In genomic region chr11:70568504-70569172, GRCh38 we compare ENCODE assay signal across 8 cellular contexts.
DNase-seq lines count a peak whose midpoint lies in the region; ATAC-seq and TF ChIP-seq lines count a peak whose summit lies in the region.

No MANE protein-coding gene starts in this region.

- H3K27ac ChIP-seq in SK-N-MC (no peak overlapping the region), trophoblast cell (ENCODE audit: low read depth, low read length) (no peak overlapping the region)

- H2AK5ac ChIP-seq in trophoblast cell (ENCODE audit: low read length) = no peak overlapping the region

- H3K79me2 ChIP-seq in trophoblast cell (ENCODE audit: control insufficient read depth, insufficient read depth, low read length, poor library complexity) = no peaks in the 10 kb centered on the region

- POLR2A ChIA-PET in BJ (lab: Charles Lee) = interaction anchor here (0.6 kb wide), 1 partner anchor 1748 kb away, joined by 11 read pairs; no protein-coding TSS in a partner anchor

- no peak overlapping the region for H2BK5ac ChIP-seq in trophoblast cell (ENCODE audit: low read depth, low read length, poor library complexity)

- DNase-seq in BJ (ENCODE audit: low read depth) = no peak
- DNase-seq in SK-N-MC (ENCODE audit: low read depth, low spot score) = no peak
- DNase-seq in foreskin fibroblast = peak; percentile 22 to 61
- DNase-seq in trophoblast cell = peak; percentile 12 to 29
- no peak for DNase-seq in middle frontal gyrus (ENCODE audit: extremely low spot score, low spot score)
- DNase-seq in activated CD4-positive, alpha-beta T cell treated with anti-CD3 and anti-CD28 coated beads for 48 hours = no peak
- DNase-seq in COR-L47 (lab: John Stamatoyannopoulos, UW) = no peak

- H3K4me1 ChIP-seq in trophoblast cell (ENCODE audit: control insufficient read depth in 1 of 2, insufficient read depth in 2 of 2, low read length in 2 of 2) = peaks cover 6 to 10% of the 10 kb centered on the region in 2 experiments

- CTCF ChIA-PET in BJ (lab: Yijun Ruan, JAX) = interaction anchor here (0.6 to 1.5 kb wide), 7 partner anchors 10 to 876 kb away, joined by 3 to 5 read pairs (median 3); no protein-coding TSS in a partner anchor

- H3K4me3 ChIP-seq in BJ (ENCODE audit: low read depth, low read length) = peak overlapping the region; percentile 34
- H3K4me3 ChIP-seq in SK-N-MC = peak overlapping the region; percentile 75
- H3K4me3 ChIP-seq in foreskin fibroblast (ENCODE audit: low read depth in 1 of 2, low read length in 2 of 2) = peak overlapping the region; percentile 43 to 59
- H3K4me3 ChIP-seq in trophoblast cell (ENCODE audit: low read depth, low read length) = no peak overlapping the region

- no peaks in the 10 kb centered on the region for H3K27me3 ChIP-seq in BJ (ENCODE audit: control insufficient read depth, insufficient read depth, low read length)
- H3K27me3 ChIP-seq in trophoblast cell (ENCODE audit: insufficient read depth, low read length) = no peaks in the 10 kb centered on the region

- no peak overlapping the region for H3K14ac ChIP-seq in trophoblast cell (ENCODE audit: low read length)

- H3K4me2 ChIP-seq in trophoblast cell (ENCODE audit: low read length) = peak overlapping the region; percentile 24

- no peak overlapping the region for H3K18ac ChIP-seq in trophoblast cell (ENCODE audit: low read length)

- no peak overlapping the region for H2AFZ ChIP-seq in trophoblast cell (ENCODE audit: insufficient read depth, low read length, poor library complexity)

- no peak overlapping the region for H2BK120ac ChIP-seq in trophoblast cell (ENCODE audit: insufficient read depth, low read length, poor library complexity)

- H3K36me3 ChIP-seq in BJ (ENCODE audit: control insufficient read depth, insufficient read depth, low read length) = no peaks in the 10 kb centered on the region
- H3K36me3 ChIP-seq in SK-N-MC (ENCODE audit: insufficient read depth, low read length) = no peaks in the 10 kb centered on the region
- no peaks in the 10 kb centered on the region for H3K36me3 ChIP-seq in trophoblast cell (ENCODE audit: control insufficient read depth in 1 of 2, insufficient read depth in 2 of 2, low read length in 2 of 2)

- H4K8ac ChIP-seq in trophoblast cell (ENCODE audit: low read depth, low read length) = no peak overlapping the region

- peak; percentile 50 for TF ChIP-seq CTCF in BJ (IDR thresholded peaks at IDR 0.05; ENCODE audit: insufficient read depth, low read depth, low read length)
- TF ChIP-seq CTCF in foreskin fibroblast (IDR thresholded peaks at IDR 0.05; ENCODE audit: low read depth, low read length) = peak; percentile 19

- H4K12ac ChIP-seq in trophoblast cell (ENCODE audit: low read depth, low read length) = no peak overlapping the region

- no peak overlapping the region for H4K91ac ChIP-seq in trophoblast cell (ENCODE audit: low read depth, low read length)

- H3K23ac ChIP-seq in trophoblast cell (ENCODE audit: low read length) = no peak overlapping the region

- H3K4ac ChIP-seq in trophoblast cell (ENCODE audit: low read depth, low read length) = no peak overlapping the region

- no peaks in the 10 kb centered on the region for H3K79me1 ChIP-seq in trophoblast cell (ENCODE audit: low read length)

- WGBS in trophoblast cell (ENCODE audit: extremely low coverage, insufficient coverage, insufficient read length) = no CpG with 5 or more reads among the region's 16 CpGs

- H3K9me3 ChIP-seq in SK-N-MC (ENCODE audit: low read depth, low read length) (no peaks in the 10 kb centered on the region), trophoblast cell (ENCODE audit: insufficient read depth, low read depth, low read length) (no peaks in the 10 kb centered on the region)

- H2BK12ac ChIP-seq in trophoblast cell (ENCODE audit: low read length) = no peak overlapping the region

- ATAC-seq in GM21825 (IDR thresholded peaks at IDR 0.05; ENCODE audit: unreplicated experiment) = no peak

- H3K9ac ChIP-seq in SK-N-MC (ENCODE audit: insufficient read length) (no peak overlapping the region), trophoblast cell (ENCODE audit: low read length) (no peak overlapping the region)

Comparison
In these comparisons a context has a peak if more than half of its experiments do, and no peak if none do; other contexts are left out.
1. DNase-seq: peak in foreskin fibroblast (2 of 2) and trophoblast cell (2 of 2); none in BJ (single experiment), SK-N-MC (single experiment), middle frontal gyrus (single experiment), activated CD4-positive, alpha-beta T cell treated with anti-CD3 and anti-CD28 coated beads for 48 hours (single experiment) and COR-L47 (single experiment).